Comparison of ENCODE assay signal across 9 cellular contexts in the genomic region with DNA sequence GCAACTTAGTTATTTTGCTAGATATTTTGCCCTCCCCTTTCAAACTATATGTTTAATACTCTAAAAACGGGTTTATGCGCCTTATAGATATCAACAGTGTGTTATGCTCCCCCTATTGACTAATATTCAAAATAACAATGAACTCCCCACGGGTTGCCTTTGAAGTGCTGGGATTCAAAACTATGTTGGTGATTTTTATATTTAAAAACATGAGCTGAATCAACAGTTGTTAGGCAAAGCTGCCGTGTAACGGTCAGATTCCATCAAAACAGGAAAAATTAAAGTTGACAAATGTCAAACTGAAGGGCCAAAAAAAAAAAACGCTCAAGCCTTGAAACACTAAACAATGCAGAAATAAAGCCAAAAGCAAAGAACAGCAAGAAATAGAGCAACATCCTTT. TPM values are rescaled to one million over a fixed set of nuclear protein-coding genes. Genes with fewer than 3 reads are reported as not detected.
DNase-seq lines count a peak whose midpoint lies in the region; ATAC-seq and TF ChIP-seq lines count a peak whose summit lies in the region.
"Had no signal": no experiment of that assay in that cellular context is flagged by ENCODE, and none has a peak within 500 bp of the region (broad histone marks: within the 10 kb centered on the region; RNA-seq: fewer than 3 reads in every experiment).

No MANE protein-coding gene starts in this region.

- peaks cover 3% of the 10 kb centered on the region for H3K36me3 Mint-ChIP-seq in CD4-positive, CD25-positive, alpha-beta regulatory T cell
- no peaks in the 10 kb centered on the region for H3K36me3 Mint-ChIP-seq in activated naive CD8-positive, alpha-beta T cell treated with anti-CD3 and anti-CD28 coated beads, Interleukin-2, amount 50 U/mL, for 24 hours (ENCODE audit: low read depth)
- H3K36me3 Mint-ChIP-seq in WTC11: no peaks in the 10 kb centered on the region

- CTCF ChIA-PET in WTC11 (lab: Charles Lee): interaction anchor here (0.7 kb wide), 1 partner anchor 328 kb away, joined by 3 read pairs; no protein-coding TSS in a partner anchor

- H3K4me1 Mint-ChIP-seq in CD4-positive, CD25-positive, alpha-beta regulatory T cell: peaks cover 12 to 42% (median 23%) of the 10 kb centered on the region in 4 donors
- peaks cover 52% of the 10 kb centered on the region for H3K4me1 Mint-ChIP-seq in activated naive CD8-positive, alpha-beta T cell treated with anti-CD3 and anti-CD28 coated beads, Interleukin-2, amount 50 U/mL, for 24 hours
- H3K4me1 Mint-ChIP-seq in WTC11: peaks cover 9% of the 10 kb centered on the region

- no peaks in the 10 kb centered on the region for H3K9me3 ChIP-seq in CD4-positive, CD25-positive, alpha-beta regulatory T cell (ENCODE audit: control insufficient read depth in 2 of 2, low read length in 2 of 2)
- H3K9me3 ChIP-seq: neutrophil had no signal

- no peak overlapping the region for H3K27ac ChIP-seq in CD4-positive, CD25-positive, alpha-beta regulatory T cell (ENCODE audit: insufficient read depth, low read length, poor library complexity, severe bottlenecking)
- H3K27ac ChIP-seq: neutrophil had no signal

- no peaks in the 10 kb centered on the region for H3K27me3 ChIP-seq in CD4-positive, CD25-positive, alpha-beta regulatory T cell (ENCODE audit: control insufficient read depth, insufficient read depth, low read length)

- no peak for TF ChIP-seq CTCF in WTC11 (IDR thresholded peaks at IDR 0.05)

- peak overlapping the region; percentile 59 for H3K4me3 ChIP-seq in CD4-positive, CD25-positive, alpha-beta regulatory T cell (ENCODE audit: low read depth, low read length)

- POLR2A ChIA-PET in WTC11 (lab: Charles Lee): no interaction called here

- DNase-seq in CD4-positive, CD25-positive, alpha-beta regulatory T cell: peak in 2 of 3 donors; percentile 39 to 59
- DNase-seq in HT1080 (ENCODE audit: low read depth) (peak; percentile 21), left kidney (ENCODE audit: low read depth, low spot score) (peak; percentile 38), WTC11 (ENCODE audit: low spot score) (no peak), hippocampal formation (lab: John Stamatoyannopoulos, UW) (no peak)
- no peak for DNase-seq in activated naive CD8-positive, alpha-beta T cell treated with anti-CD3 and anti-CD28 coated beads, Interleukin-2, amount 50 U/mL, for 24 hours
- no peak for DNase-seq in stimulated activated CD4-positive, alpha-beta T cell treated with anti-CD3 and anti-CD28 coated beads, Interleukin-4, amount 100 ng/mL, for 1 hour

- no peaks in the 10 kb centered on the region for H3K36me3 ChIP-seq in CD4-positive, CD25-positive, alpha-beta regulatory T cell (ENCODE audit: control insufficient read depth, insufficient read depth, low read length)
- H3K36me3 ChIP-seq: neutrophil had no signal

- H3K27me3 Mint-ChIP-seq in CD4-positive, CD25-positive, alpha-beta regulatory T cell: peaks cover 5% of the 10 kb centered on the region
- H3K27me3 Mint-ChIP-seq in activated naive CD8-positive, alpha-beta T cell treated with anti-CD3 and anti-CD28 coated beads, Interleukin-2, amount 50 U/mL, for 24 hours: peaks cover 16% of the 10 kb centered on the region
- H3K27me3 Mint-ChIP-seq in WTC11 (ENCODE audit: low read depth): peaks cover 41% of the 10 kb centered on the region

- peak overlapping the region; percentile 76 to 99 (median 84) for H3K4me3 Mint-ChIP-seq in CD4-positive, CD25-positive, alpha-beta regulatory T cell
- peak overlapping the region; percentile 87 for H3K4me3 Mint-ChIP-seq in activated naive CD8-positive, alpha-beta T cell treated with anti-CD3 and anti-CD28 coated beads, Interleukin-2, amount 50 U/mL, for 24 hours
- no peak overlapping the region for H3K4me3 Mint-ChIP-seq in WTC11

- ATAC-seq in CD4-positive, CD25-positive, alpha-beta regulatory T cell (ENCODE audit: low read depth in 2 of 2): peak; percentile 32 to 36
- ATAC-seq in activated naive CD8-positive, alpha-beta T cell treated with anti-CD3 and anti-CD28 coated beads, Interleukin-2, amount 50 U/mL, for 24 hours: no peak
- no peak for ATAC-seq in WTC11
- no peak for ATAC-seq in GM19023 (IDR thresholded peaks at IDR 0.05; ENCODE audit: unreplicated experiment)

- no peaks in the 10 kb centered on the region for H3K9me3 Mint-ChIP-seq in CD4-positive, CD25-positive, alpha-beta regulatory T cell
- no peaks in the 10 kb centered on the region for H3K9me3 Mint-ChIP-seq in activated naive CD8-positive, alpha-beta T cell treated with anti-CD3 and anti-CD28 coated beads, Interleukin-2, amount 50 U/mL, for 24 hours
- no peaks in the 10 kb centered on the region for H3K9me3 Mint-ChIP-seq in WTC11

- H3K4me1 ChIP-seq in CD4-positive, CD25-positive, alpha-beta regulatory T cell (ENCODE audit: control insufficient read depth, insufficient read depth, low read length, poor library complexity, severe bottlenecking): peaks cover 26% of the 10 kb centered on the region

- peak overlapping the region in 2 of 3 donors; percentile 2 to 37 for H3K27ac Mint-ChIP-seq in CD4-positive, CD25-positive, alpha-beta regulatory T cell
- peak overlapping the region; percentile 43 for H3K27ac Mint-ChIP-seq in activated naive CD8-positive, alpha-beta T cell treated with anti-CD3 and anti-CD28 coated beads, Interleukin-2, amount 50 U/mL, for 24 hours
- H3K27ac Mint-ChIP-seq in WTC11: no peak overlapping the region

TF ChIP-seq in WTC11, 78 proteins besides CTCF, POLR2A, EP300 and RAD21:
- TF ChIP-seq NR2C2 (CRISPR knock-in tag; IDR thresholded peaks at IDR 0.05): no peak
- no peak for TF ChIP-seq HMGA2 (CRISPR knock-in tag; IDR thresholded peaks at IDR 0.05)
- TF ChIP-seq, protein P1, sequence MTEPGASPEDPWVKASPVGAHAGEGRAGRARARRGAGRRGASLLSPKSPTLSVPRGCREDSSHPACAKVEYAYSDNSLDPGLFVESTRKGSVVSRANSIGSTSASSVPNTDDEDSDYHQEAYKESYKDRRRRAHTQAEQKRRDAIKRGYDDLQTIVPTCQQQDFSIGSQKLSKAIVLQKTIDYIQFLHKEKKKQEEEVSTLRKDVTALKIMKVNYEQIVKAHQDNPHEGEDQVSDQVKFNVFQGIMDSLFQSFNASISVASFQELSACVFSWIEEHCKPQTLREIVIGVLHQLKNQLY (CRISPR knock-in tag; IDR thresholded peaks at IDR 0.05): no peak
- no peak for TF ChIP-seq MXD4 (CRISPR knock-in tag; IDR thresholded peaks at IDR 0.05; ENCODE audit: borderline replicate concordance)
- TF ChIP-seq PREB (CRISPR knock-in tag; IDR thresholded peaks at IDR 0.05; ENCODE audit: borderline replicate concordance): no peak
- no peak for TF ChIP-seq JUN (CRISPR knock-in tag; IDR thresholded peaks at IDR 0.05)
- no peak for TF ChIP-seq ZNF232 (CRISPR knock-in tag; IDR thresholded peaks at IDR 0.05)
- TF ChIP-seq PRRX2 (CRISPR knock-in tag; IDR thresholded peaks at IDR 0.05): no peak
- TF ChIP-seq GABPB1 (CRISPR knock-in tag; IDR thresholded peaks at IDR 0.05): no peak
- no peak for TF ChIP-seq E2F5 (CRISPR knock-in tag; IDR thresholded peaks at IDR 0.05)
- TF ChIP-seq ZNF396 (CRISPR knock-in tag; IDR thresholded peaks at IDR 0.05; ENCODE audit: borderline replicate concordance): no peak
- no peak for TF ChIP-seq GTF2I (CRISPR knock-in tag; conservative IDR thresholded peaks at IDR 0.05)
- TF ChIP-seq ZNF219 (CRISPR knock-in tag; IDR thresholded peaks at IDR 0.05; ENCODE audit: borderline replicate concordance): no peak
- no peak for TF ChIP-seq ZNF671 (CRISPR knock-in tag; IDR thresholded peaks at IDR 0.05)
- TF ChIP-seq AR (CRISPR knock-in tag; IDR thresholded peaks at IDR 0.05): no peak

RNA-seq across cellular contexts. Expression of gene TGFBR3, which starts 2.5 kb away (rescaled TPM):
- 47.5 TPM for total RNA-seq in CD4-positive, CD25-positive, alpha-beta regulatory T cell
- 10 to 100 TPM; 15.8 to 24.0 (median 20.0) TPM for polyA plus RNA-seq in CD4-positive, CD25-positive, alpha-beta regulatory T cell
- 7.8 and 12.0 TPM in 2 replicates for total RNA-seq in HT1080 (2014; rRNA removed; shearing (Covaris generic))
- polyA plus RNA-seq in HT1080 (2015; cell fraction: cytosol; rRNA removed): 3.3 and 4.6 TPM in 2 replicates
- polyA plus RNA-seq in HT1080 (2015; cell fraction: nucleus; rRNA removed): 4.2 and 4.5 TPM in 2 replicates
- total RNA-seq in WTC11 (2021): 3.7 to 4.2 TPM (median 3.7 TPM) in 3 replicates

Comparison
In these comparisons a context has a peak if more than half of its experiments do, and no peak if none do; other contexts are left out.
1. ATAC-seq: peak in CD4-positive, CD25-positive, alpha-beta regulatory T cell (2 of 2); none in activated naive CD8-positive, alpha-beta T cell treated with anti-CD3 and anti-CD28 coated beads, Interleukin-2, amount 50 U/mL, for 24 hours (single experiment), WTC11 (single experiment) and GM19023 (single experiment).
2. DNase-seq: peak in CD4-positive, CD25-positive, alpha-beta regulatory T cell (2 of 3), HT1080 (single experiment) and left kidney (single experiment); none in activated naive CD8-positive, alpha-beta T cell treated with anti-CD3 and anti-CD28 coated beads, Interleukin-2, amount 50 U/mL, for 24 hours (single experiment), stimulated activated CD4-positive, alpha-beta T cell treated with anti-CD3 and anti-CD28 coated beads, Interleukin-4, amount 100 ng/mL, for 1 hour (single experiment), WTC11 (single experiment) and hippocampal formation (0 of 2).